31 cellular contexts compared by ENCODE assay signal in the genomic region with DNA sequence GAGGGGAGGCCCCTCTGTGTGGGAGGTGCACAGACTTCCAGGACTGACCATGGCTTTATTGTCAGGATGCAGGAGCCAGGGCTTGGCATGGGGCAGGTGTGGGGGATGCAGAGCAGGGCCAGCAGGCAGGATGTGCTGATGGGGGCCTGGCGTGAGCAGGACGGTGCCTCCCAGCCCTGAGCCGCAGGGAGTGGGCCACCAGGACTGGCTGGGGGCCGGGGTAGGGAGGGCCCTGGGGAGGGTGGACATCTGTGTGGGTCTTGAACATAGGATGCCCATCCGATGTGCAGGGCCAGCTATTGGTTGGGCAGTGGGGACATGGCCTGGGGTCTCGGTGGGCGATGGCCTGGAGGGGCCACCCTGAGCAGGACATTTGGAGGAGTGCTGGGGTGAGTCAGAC. TPM values are rescaled to one million over a fixed set of nuclear protein-coding genes. Genes with fewer than 3 reads are reported as not detected.
DNase-seq lines count a peak whose midpoint lies in the region; ATAC-seq and TF ChIP-seq lines count a peak whose summit lies in the region.
"Had no signal": no experiment of that assay in that cellular context is flagged by ENCODE, and none has a peak within 500 bp of the region (broad histone marks: within the 10 kb centered on the region; RNA-seq: fewer than 3 reads in every experiment).

No MANE protein-coding gene starts in this region.

- no peak overlapping the region for H3K4me3 Mint-ChIP-seq in activated CD4-positive, alpha-beta T cell treated with anti-CD3 and anti-CD28 coated beads, Interleukin-2, amount 10 ng/mL, durations not matched to agents 24 days and 14 days
- H3K4me3 Mint-ChIP-seq in CD4-positive, alpha-beta T cell = no peak overlapping the region
- peak overlapping the region in 1 of 10 donors; percentile 44 for H3K4me3 Mint-ChIP-seq in naive thymus-derived CD4-positive, alpha-beta T cell
- H3K4me3 Mint-ChIP-seq: activated CD8-positive, alpha-beta memory T cell treated with anti-CD3 and anti-CD28 coated beads, Interleukin-2, amount 10 ng/mL, durations not matched to agents 7 days and 5 days; CD4-positive, alpha-beta memory T cell; stimulated activated memory B cell treated with anti-CD40 and anti-IgM and Interleukin-4, amounts not matched to agents 10 μg/mL and 1 μg/mL and 100 μg/mL, for 72 hours had no signal

- H3K9me3 ChIP-seq in CD4-positive, alpha-beta T cell (ENCODE audit: control insufficient read depth, low read length) = peaks cover 20% of the 10 kb centered on the region
- peaks cover 0 to 16% (median 14%) of the 10 kb centered on the region in 3 experiments for H3K9me3 ChIP-seq in naive thymus-derived CD4-positive, alpha-beta T cell (ENCODE audit: control insufficient read depth in 2 of 3, low read length in 3 of 3)
- H3K9me3 ChIP-seq: prostate gland had no signal

- no peaks in the 10 kb centered on the region for H3K27me3 ChIP-seq in CD4-positive, alpha-beta T cell (ENCODE audit: control insufficient read depth, insufficient read depth, low read length)
- H3K27me3 ChIP-seq in naive thymus-derived CD4-positive, alpha-beta T cell (ENCODE audit: control insufficient read depth in 2 of 2, insufficient read depth in 2 of 2, low read length in 2 of 2) = no peaks in the 10 kb centered on the region
- H3K27me3 ChIP-seq: suprapubic skin had no signal

- H3K27me3 Mint-ChIP-seq in activated CD4-positive, alpha-beta T cell treated with anti-CD3 and anti-CD28 coated beads, Interleukin-2, amount 10 ng/mL, durations not matched to agents 24 days and 14 days = no peaks in the 10 kb centered on the region
- no peaks in the 10 kb centered on the region for H3K27me3 Mint-ChIP-seq in CD4-positive, alpha-beta T cell
- H3K27me3 Mint-ChIP-seq in naive thymus-derived CD4-positive, alpha-beta T cell = no peaks in the 10 kb centered on the region
- H3K27me3 Mint-ChIP-seq: activated CD8-positive, alpha-beta memory T cell treated with anti-CD3 and anti-CD28 coated beads, Interleukin-2, amount 10 ng/mL, durations not matched to agents 7 days and 5 days; CD4-positive, alpha-beta memory T cell; stimulated activated memory B cell treated with anti-CD40 and anti-IgM and Interleukin-4, amounts not matched to agents 10 μg/mL and 1 μg/mL and 100 μg/mL, for 72 hours had no signal

- peaks cover 94% of the 10 kb centered on the region for H3K36me3 Mint-ChIP-seq in activated CD4-positive, alpha-beta T cell treated with anti-CD3 and anti-CD28 coated beads, Interleukin-2, amount 10 ng/mL, durations not matched to agents 24 days and 14 days (ENCODE audit: low read depth)
- H3K36me3 Mint-ChIP-seq in CD4-positive, alpha-beta T cell (ENCODE audit: low read depth) = peaks cover 100% of the 10 kb centered on the region
- peaks cover 48 to 94% (median 87%) of the 10 kb centered on the region in 5 donors for H3K36me3 Mint-ChIP-seq in naive thymus-derived CD4-positive, alpha-beta T cell

- intact Hi-C loops in activated CD4-positive, alpha-beta T cell treated with anti-CD3 and anti-CD28 coated beads, Interleukin-2, amount 10 ng/mL, durations not matched to agents 24 days and 14 days (cut with micrococcal nuclease) = no loop called here
- intact Hi-C loops in CD4-positive, alpha-beta T cell (cut with DNase I, micrococcal nuclease) = no loop called here
- intact Hi-C loops in Right ventricle myocardium superior (cut with DNase I) = no loop called here
- intact Hi-C loops in naive thymus-derived CD4-positive, alpha-beta T cell (cut with micrococcal nuclease) = no loop called here

- peaks cover 46 to 94% (median 46%) of the 10 kb centered on the region in 3 experiments for H3K36me3 ChIP-seq in naive thymus-derived CD4-positive, alpha-beta T cell (ENCODE audit: control insufficient read depth in 2 of 3, insufficient read depth in 3 of 3, low read length in 3 of 3)

- peaks cover 0 to 16% of the 10 kb centered on the region in 2 donors for H3K4me1 ChIP-seq in naive thymus-derived CD4-positive, alpha-beta T cell (ENCODE audit: control insufficient read depth in 2 of 2, insufficient read depth in 2 of 2, low read length in 2 of 2)
- H3K4me1 ChIP-seq: prostate gland, suprapubic skin had no signal

- no peak overlapping the region for H3K27ac Mint-ChIP-seq in activated CD4-positive, alpha-beta T cell treated with anti-CD3 and anti-CD28 coated beads, Interleukin-2, amount 10 ng/mL, durations not matched to agents 24 days and 14 days
- H3K27ac Mint-ChIP-seq in CD4-positive, alpha-beta T cell = peak overlapping the region; percentile 42
- peak overlapping the region in 6 of 9 donors; percentile 37 to 80 (median 58) for H3K27ac Mint-ChIP-seq in naive thymus-derived CD4-positive, alpha-beta T cell
- H3K27ac Mint-ChIP-seq: stimulated activated memory B cell treated with anti-CD40 and anti-IgM and Interleukin-4, amounts not matched to agents 10 μg/mL and 1 μg/mL and 100 μg/mL, for 72 hours had no signal

- no peaks in the 10 kb centered on the region for H3K4me1 Mint-ChIP-seq in activated CD4-positive, alpha-beta T cell treated with anti-CD3 and anti-CD28 coated beads, Interleukin-2, amount 10 ng/mL, durations not matched to agents 24 days and 14 days
- H3K4me1 Mint-ChIP-seq in CD4-positive, alpha-beta T cell (ENCODE audit: low read depth) = peaks cover 42% of the 10 kb centered on the region
- H3K4me1 Mint-ChIP-seq in naive thymus-derived CD4-positive, alpha-beta T cell = peaks cover 15 to 65% (median 43%) of the 10 kb centered on the region in 7 donors
- H3K4me1 Mint-ChIP-seq: stimulated activated memory B cell treated with anti-CD40 and anti-IgM and Interleukin-4, amounts not matched to agents 10 μg/mL and 1 μg/mL and 100 μg/mL, for 72 hours had no signal

- TF ChIP-seq CTCF in CD4-positive, alpha-beta T cell (IDR thresholded peaks at IDR 0.05) = no peak

- peak; percentile 48 for DNase-seq in activated CD4-positive, alpha-beta T cell treated with anti-CD3 and anti-CD28 coated beads, Interleukin-2, amount 10 ng/mL, durations not matched to agents 24 days and 14 days
- no peak for DNase-seq in activated CD4-positive, alpha-beta T cell treated with anti-CD3 and anti-CD28 coated beads, Interleukin-2, amount 50 U/mL, for 4 hours
- DNase-seq in CD4-positive, alpha-beta T cell = no peak
- DNase-seq in Right ventricle myocardium superior (no peak), DMS53 treated with DMSO at 0.1 percent for 48 hours (lab: John Stamatoyannopoulos, UW; ENCODE audit: unreplicated experiment) (no peak), NCI-H146 (lab: John Stamatoyannopoulos, UW) (no peak)
- DNase-seq in naive thymus-derived CD4-positive, alpha-beta T cell = no peak
- DNase-seq: activated CD4-positive, alpha-beta T cell treated with anti-CD3 and anti-CD28 coated beads for 1 hour; activated CD8-positive, alpha-beta memory T cell treated with anti-CD3 and anti-CD28 coated beads, Interleukin-2, amount 10 ng/mL, durations not matched to agents 7 days and 5 days; activated T-cell treated with anti-CD3 and anti-CD28 coated beads, Interleukin-2, amount 50 U/mL, for 48 hours; AML-193; amygdala; CD4-positive, alpha-beta memory T cell; effector CD8-positive, alpha-beta T cell; GM23248; IMR-90; MV-4-11; NCI-H1436; NCI-H345; NCI-H748 treated with DMSO at 0.1 percent for 48 hours; occipital lobe; SHP77 had no signal

- ATAC-seq in CD4-positive, alpha-beta T cell (ENCODE audit: poor library complexity) = no peak
- ATAC-seq in Right ventricle myocardium superior (ENCODE audit: poor library complexity) = peak; percentile 4
- ATAC-seq in naive thymus-derived CD4-positive, alpha-beta T cell = no peak
- no peak for ATAC-seq in HG03135 (IDR thresholded peaks at IDR 0.05; ENCODE audit: unreplicated experiment)
- ATAC-seq: activated CD8-positive, alpha-beta memory T cell treated with anti-CD3 and anti-CD28 coated beads, Interleukin-2, amount 10 ng/mL, durations not matched to agents 7 days and 5 days; stimulated activated memory B cell treated with anti-CD40 and anti-IgM and Interleukin-4, amounts not matched to agents 10 μg/mL and 1 μg/mL and 100 μg/mL, for 72 hours had no signal

- peaks cover 20% of the 10 kb centered on the region for H3K9me3 Mint-ChIP-seq in activated CD4-positive, alpha-beta T cell treated with anti-CD3 and anti-CD28 coated beads, Interleukin-2, amount 10 ng/mL, durations not matched to agents 24 days and 14 days
- peaks cover 12% of the 10 kb centered on the region for H3K9me3 Mint-ChIP-seq in CD4-positive, alpha-beta T cell
- peaks cover 8 to 38% (median 20%) of the 10 kb centered on the region in 11 donors for H3K9me3 Mint-ChIP-seq in naive thymus-derived CD4-positive, alpha-beta T cell

- H3K27ac ChIP-seq in CD4-positive, alpha-beta T cell (ENCODE audit: low read depth, low read length) = no peak overlapping the region
- no peak overlapping the region for H3K27ac ChIP-seq in naive thymus-derived CD4-positive, alpha-beta T cell (ENCODE audit: low read depth, low read length)
- H3K27ac ChIP-seq: coronary artery, GM23248, prostate gland, suprapubic skin had no signal

- H3K4me3 ChIP-seq in naive thymus-derived CD4-positive, alpha-beta T cell (ENCODE audit: low read length) = no peak overlapping the region
- H3K4me3 ChIP-seq: coronary artery, GM23248, prostate gland, suprapubic skin had no signal

- CTCF ChIA-PET in CD4-positive, alpha-beta T cell (lab: Charles Lee) = no interaction called here
- CTCF ChIA-PET in naive thymus-derived CD4-positive, alpha-beta T cell (lab: Charles Lee) = no interaction called here

- POLR2A ChIA-PET in CD4-positive, alpha-beta T cell (lab: Charles Lee) = no interaction called here
- POLR2A ChIA-PET in naive thymus-derived CD4-positive, alpha-beta T cell (lab: Charles Lee) = no interaction called here

RNA-seq across cellular contexts. Expression of a gene that starts 15.6 kb away (rescaled TPM):
- total RNA-seq in activated CD4-positive, alpha-beta T cell treated with anti-CD3 and anti-CD28 coated beads, Interleukin-2, amount 10 ng/mL, durations not matched to agents 24 days and 14 days = 56.7 and 59.4 TPM in 2 replicates
- total RNA-seq in CD4-positive, alpha-beta T cell = 100 to 1,000 TPM in 1 of 2 experiments, 10 to 100 TPM in 1; 97.1 to 101 TPM
- total RNA-seq in Right ventricle myocardium superior = 49.8 TPM
- 100 to 1,000 TPM; 125 to 268 (median 177) TPM for total RNA-seq in naive thymus-derived CD4-positive, alpha-beta T cell
- 100 to 1,000 TPM; 326 to 377 TPM for polyA plus RNA-seq in naive thymus-derived CD4-positive, alpha-beta T cell

RNA-seq across cellular contexts. Expression of a gene that starts 46.2 kb away (rescaled TPM):
- total RNA-seq in activated CD4-positive, alpha-beta T cell treated with anti-CD3 and anti-CD28 coated beads, Interleukin-2, amount 10 ng/mL, durations not matched to agents 24 days and 14 days = not detected in 2 replicates
- under 1 TPM; 0.47 to 0.52 TPM for total RNA-seq in CD4-positive, alpha-beta T cell
- 5.5 TPM for total RNA-seq in Right ventricle myocardium superior
- total RNA-seq in naive thymus-derived CD4-positive, alpha-beta T cell = 1 to 10 TPM in 1 of 5 experiments, under 1 TPM in 4; 0.27 to 2.3 (median 0.95) TPM
- polyA plus RNA-seq in naive thymus-derived CD4-positive, alpha-beta T cell = 1 to 10 TPM; 1.1 to 7.0 TPM
- total RNA-seq: CD4-positive, alpha-beta memory T cell; epithelial cell of proximal tubule; glomerular endothelial cell; GM23248; LHCN-M2; myocyte had no signal
- polyA plus RNA-seq: GM23248 had no signal
